In the genomic region with DNA sequence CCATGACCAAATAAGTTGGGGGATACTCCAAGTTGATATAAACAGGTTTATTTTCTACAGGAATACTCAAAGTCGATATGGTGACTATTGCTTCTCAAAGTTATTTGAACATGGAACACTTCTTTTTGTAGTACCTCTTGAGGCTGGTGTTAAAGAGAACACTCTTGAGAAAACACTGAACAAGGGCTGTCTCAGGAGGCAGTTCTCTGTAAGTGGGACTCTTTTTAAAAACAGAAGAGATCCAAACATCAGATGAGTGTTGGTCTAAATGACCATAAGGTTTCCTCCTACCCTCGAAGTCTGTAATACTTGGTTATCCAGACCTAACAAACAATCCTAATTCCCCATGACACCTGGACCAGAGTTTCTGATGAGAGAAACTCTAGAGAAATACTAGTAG, we compare ENCODE assay signal across 26 cellular contexts.
DNase-seq lines count a peak whose midpoint lies in the region; ATAC-seq, FAIRE-seq and TF ChIP-seq lines count a peak whose summit lies in the region.
"Had no signal": no experiment of that assay in that cellular context is flagged by ENCODE, and none has a peak within 500 bp of the region (broad histone marks: within the 10 kb centered on the region; RNA-seq: fewer than 3 reads in every experiment).

No MANE protein-coding gene starts in this region.

- intact Hi-C loops in kidney (cut with DNase I): no loop called here
- intact Hi-C loops in lower lobe of right lung (cut with DNase I): no loop called here

- ATAC-seq in A549 (no peak), lower lobe of right lung (peak; percentile 52 to 84), GM19397 (IDR thresholded peaks at IDR 0.05; ENCODE audit: unreplicated experiment) (no peak)
- ATAC-seq: GM12878 had no signal

- TF ChIP-seq RAD21 in A549 (conservative IDR thresholded peaks at IDR 0.05 in 1 of 2, IDR thresholded peaks at IDR 0.05 in 1 of 2): no peak

- no peak overlapping the region for H3K27ac ChIP-seq in A549
- H3K27ac ChIP-seq in kidney (ENCODE audit: low read depth in 2 of 2, low read length in 2 of 2): no peak overlapping the region
- no peak overlapping the region for H3K27ac ChIP-seq in lower lobe of right lung
- H3K27ac ChIP-seq: 22Rv1, BLaER1 had no signal

- no peak overlapping the region for H3K9ac ChIP-seq in kidney (ENCODE audit: low read length in 2 of 2)
- H3K9ac ChIP-seq: BLaER1 had no signal

- TF ChIP-seq EP300 in A549 (IDR thresholded peaks at IDR 0.05): no peak

- no peaks in the 10 kb centered on the region for H3K27me3 ChIP-seq in lower lobe of right lung (ENCODE audit: low read depth)
- H3K27me3 ChIP-seq: BE2C had no signal

- no peak overlapping the region for H3K4me2 ChIP-seq in A549
- H3K4me2 ChIP-seq: BLaER1 had no signal

- H3K9me3 ChIP-seq in A549 (no peaks in the 10 kb centered on the region), kidney (ENCODE audit: control insufficient read depth in 1 of 2, low read length in 2 of 2) (no peaks in the 10 kb centered on the region), lower lobe of right lung (no peaks in the 10 kb centered on the region)
- H3K9me3 ChIP-seq: BE2C, BLaER1 had no signal

- TF ChIP-seq CTCF in A549 (IDR thresholded peaks at IDR 0.05) (no peak), kidney (IDR thresholded peaks at IDR 0.05; ENCODE audit: borderline replicate concordance, extremely low read depth, insufficient read depth) (no peak), lower lobe of right lung (IDR thresholded peaks at IDR 0.05) (no peak)

- H3K4me1 ChIP-seq in A549 (no peaks in the 10 kb centered on the region), kidney (ENCODE audit: control insufficient read depth in 1 of 2, insufficient read depth in 1 of 2, low read depth in 1 of 2, low read length in 2 of 2) (no peaks in the 10 kb centered on the region), lower lobe of right lung (no peaks in the 10 kb centered on the region)
- H3K4me1 ChIP-seq: BE2C, BLaER1 had no signal

- H3K36me3 ChIP-seq in kidney (ENCODE audit: control insufficient read depth in 1 of 2, insufficient read depth in 2 of 2, low read length in 2 of 2) (no peaks in the 10 kb centered on the region), lower lobe of right lung (no peaks in the 10 kb centered on the region)
- H3K36me3 ChIP-seq: BE2C, BLaER1 had no signal

- peak; percentile 19 for DNase-seq in DMS53 (lab: John Stamatoyannopoulos, UW)
- DNase-seq in DMS53 treated with DMSO at 0.1 percent for 48 hours (lab: John Stamatoyannopoulos, UW; ENCODE audit: unreplicated experiment): no peak
- DNase-seq in A549 (ENCODE audit: low read depth in 1 of 2, low spot score in 1 of 2): no peak
- DNase-seq in kidney: no peak
- no peak for DNase-seq in lower lobe of right lung
- DNase-seq in NCI-H2029 treated with DMSO at 0.1 percent for 48 hours (lab: John Stamatoyannopoulos, UW): no peak
- DNase-seq: ACHN; BE2C; C1 segment of cervical spinal cord; CD4-positive, alpha-beta memory T cell; CD4-positive, CD25-positive, alpha-beta regulatory T cell; CD8-positive, alpha-beta memory T cell; COR-L47; DMS 273 treated with DMSO at 0.1 percent for 48 hours; DMS153; DMS79; DND-41; EL; GDM1 had no signal

- TF ChIP-seq POLR2A in A549 (IDR thresholded peaks at IDR 0.05; ENCODE audit: low read length): no peak

- POLR2A ChIA-PET in A549 (lab: Yijun Ruan, JAX): no interaction called here

- WGBS in A549 (ENCODE audit: missing lambda C conversion rate): 0% methylated on average over 2 of the region's 2 CpGs

- CTCF ChIA-PET in A549 (lab: Yijun Ruan, JAX): no interaction called here

- FAIRE-seq in A549 (lab: Jason Lieb, UNC) (peak; percentile 70), kidney (lab: Jason Lieb, UNC) (peak; percentile 33)
- FAIRE-seq: GM12878, GM12892, GM18507, GM19239 had no signal

- H3K4me3 ChIP-seq in A549 (no peak overlapping the region), kidney (ENCODE audit: low read length in 2 of 2) (no peak overlapping the region), lower lobe of right lung (no peak overlapping the region)
- H3K4me3 ChIP-seq: BLaER1, GM12878 had no signal

TF ChIP-seq in A549, 52 proteins besides CTCF, POLR2A, EP300 and RAD21:
- TF ChIP-seq HEYL (CRISPR knock-in tag; IDR thresholded peaks at IDR 0.05) (no peak), TFCP2L1 (CRISPR knock-in tag; IDR thresholded peaks at IDR 0.05) (no peak), FOXS1 (CRISPR knock-in tag; IDR thresholded peaks at IDR 0.05) (no peak), POLR2AphosphoS2 (conservative IDR thresholded peaks at IDR 0.05; ENCODE audit: low read length) (no peak), GATA3 (IDR thresholded peaks at IDR 0.05; ENCODE audit: borderline replicate concordance) (no peak), SREBF2 (IDR thresholded peaks at IDR 0.05) (no peak), RFX5 (IDR thresholded peaks at IDR 0.05) (no peak), MAZ (IDR thresholded peaks at IDR 0.05; ENCODE audit: borderline replicate concordance, low read depth, low read length) (no peak), RCOR1 (IDR thresholded peaks at IDR 0.05; ENCODE audit: low read depth, low read length) (no peak), PHF8 (IDR thresholded peaks at IDR 0.05; ENCODE audit: borderline replicate concordance, low read depth) (no peak)
- TF ChIP-seq, protein P1, sequence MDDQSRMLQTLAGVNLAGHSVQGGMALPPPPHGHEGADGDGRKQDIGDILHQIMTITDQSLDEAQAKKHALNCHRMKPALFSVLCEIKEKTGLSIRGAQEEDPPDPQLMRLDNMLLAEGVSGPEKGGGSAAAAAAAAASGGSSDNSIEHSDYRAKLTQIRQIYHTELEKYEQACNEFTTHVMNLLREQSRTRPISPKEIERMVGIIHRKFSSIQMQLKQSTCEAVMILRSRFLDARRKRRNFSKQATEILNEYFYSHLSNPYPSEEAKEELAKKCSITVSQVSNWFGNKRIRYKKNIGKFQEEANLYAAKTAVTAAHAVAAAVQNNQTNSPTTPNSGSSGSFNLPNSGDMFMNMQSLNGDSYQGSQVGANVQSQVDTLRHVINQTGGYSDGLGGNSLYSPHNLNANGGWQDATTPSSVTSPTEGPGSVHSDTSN (IDR thresholded peaks at IDR 0.05): no peak
- TF ChIP-seq, protein P2, sequence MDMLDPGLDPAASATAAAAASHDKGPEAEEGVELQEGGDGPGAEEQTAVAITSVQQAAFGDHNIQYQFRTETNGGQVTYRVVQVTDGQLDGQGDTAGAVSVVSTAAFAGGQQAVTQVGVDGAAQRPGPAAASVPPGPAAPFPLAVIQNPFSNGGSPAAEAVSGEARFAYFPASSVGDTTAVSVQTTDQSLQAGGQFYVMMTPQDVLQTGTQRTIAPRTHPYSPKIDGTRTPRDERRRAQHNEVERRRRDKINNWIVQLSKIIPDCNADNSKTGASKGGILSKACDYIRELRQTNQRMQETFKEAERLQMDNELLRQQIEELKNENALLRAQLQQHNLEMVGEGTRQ (IDR thresholded peaks at IDR 0.05): no peak

Comparison
In these comparisons a context has a peak if more than half of its experiments do, and no peak if none do; other contexts are left out.
1. ATAC-seq: peak in lower lobe of right lung (2 of 2); none in A549 (0 of 2) and GM19397 (single experiment).